8 cellular contexts compared by ENCODE assay signal in genomic region chr20:5080384-5080877, GRCh38. TPM values are rescaled to one million over a fixed set of nuclear protein-coding genes. Genes with fewer than 3 reads are reported as not detected.
DNase-seq lines count a peak whose midpoint lies in the region; TF ChIP-seq lines count a peak whose summit lies in the region.

No MANE protein-coding gene starts in this region.

- H3K36me3 ChIP-seq in Peyer's patch (no peaks in the 10 kb centered on the region), skeletal muscle tissue (ENCODE audit: control insufficient read depth in 3 of 3, insufficient read depth in 3 of 3, low read length in 3 of 3) (no peaks in the 10 kb centered on the region)

- intact Hi-C loops in activated naive CD4-positive, alpha-beta T cell treated with anti-CD3 and anti-CD28 coated beads for 36 hours (cut with micrococcal nuclease) = no loop called here

- TF ChIP-seq CTCF in Peyer's patch (IDR thresholded peaks at IDR 0.05) (no peak), fibroblast of pulmonary artery (IDR thresholded peaks at IDR 0.05; ENCODE audit: low read length, missing control alignments) (no peak), glutamatergic neuron (IDR thresholded peaks at IDR 0.05; ENCODE audit: partially characterized antibody, unreplicated experiment) (no peak)

- peak overlapping the region in 3 of 4 donors; percentile 25 to 77 (median 75) for H3K27ac ChIP-seq in Peyer's patch
- peak overlapping the region; percentile 14 for H3K27ac ChIP-seq in skeletal muscle tissue (ENCODE audit: low read depth, low read length)

- H3K4me3 ChIP-seq in Peyer's patch (no peak overlapping the region), fibroblast of pulmonary artery (replicated peaks; ENCODE audit: low read depth, low read length) (no peak overlapping the region), skeletal muscle tissue (ENCODE audit: low read length in 3 of 3) (no peak overlapping the region)

- peaks cover 38% of the 10 kb centered on the region for H3K4me1 Mint-ChIP-seq in activated naive CD4-positive, alpha-beta T cell treated with anti-CD3 and anti-CD28 coated beads for 36 hours (ENCODE audit: low read depth)
- H3K4me1 Mint-ChIP-seq in glutamatergic neuron (ENCODE audit: low read depth, unreplicated experiment) = no peaks in the 10 kb centered on the region

- peak overlapping the region; percentile 1 for H3K27ac Mint-ChIP-seq in activated naive CD4-positive, alpha-beta T cell treated with anti-CD3 and anti-CD28 coated beads for 36 hours
- no peak overlapping the region for H3K27ac Mint-ChIP-seq in glutamatergic neuron (ENCODE audit: unreplicated experiment)

- CTCF ChIA-PET in activated naive CD4-positive, alpha-beta T cell treated with anti-CD3 and anti-CD28 coated beads for 36 hours (lab: Charles Lee) = interaction anchor here (0.6 to 3.6 kb wide), 5 partner anchors 17 to 118 kb away, joined by 3 to 23 read pairs (median 4); no protein-coding TSS in a partner anchor

- no peak overlapping the region for H3K4me3 Mint-ChIP-seq in activated naive CD4-positive, alpha-beta T cell treated with anti-CD3 and anti-CD28 coated beads for 36 hours
- no peak overlapping the region for H3K4me3 Mint-ChIP-seq in glutamatergic neuron (ENCODE audit: unreplicated experiment)

- H3K4me1 ChIP-seq in Peyer's patch (peaks cover 0 to 14% (median 3%) of the 10 kb centered on the region in 4 donors), skeletal muscle tissue (ENCODE audit: control insufficient read depth in 3 of 3, insufficient read depth in 3 of 3, low read length in 3 of 3) (peaks cover 2 to 14% (median 3%) of the 10 kb centered on the region in 3 donors)

- no peaks in the 10 kb centered on the region for H3K27me3 Mint-ChIP-seq in activated naive CD4-positive, alpha-beta T cell treated with anti-CD3 and anti-CD28 coated beads for 36 hours (ENCODE audit: low read depth)
- peaks cover 2% of the 10 kb centered on the region for H3K27me3 Mint-ChIP-seq in glutamatergic neuron (ENCODE audit: unreplicated experiment)

- peak; percentile 55 for DNase-seq in activated naive CD4-positive, alpha-beta T cell treated with anti-CD3 and anti-CD28 coated beads for 36 hours
- no peak for DNase-seq in activated naive CD4-positive, alpha-beta T cell (lab: John Stamatoyannopoulos, UW)
- DNase-seq in Peyer's patch = peak in 2 of 3 donors; percentile 55 to 63
- DNase-seq in fibroblast of pulmonary artery (ENCODE audit: low read depth) = peak; percentile 72
- DNase-seq in NCI-H1417 treated with DMSO at 0.1 percent for 48 hours (lab: John Stamatoyannopoulos, UW) = no peak
- no peak for DNase-seq in activated gamma-delta T cell (lab: John Stamatoyannopoulos, UW)
- no peak for DNase-seq in glutamatergic neuron

- H3K9me3 Mint-ChIP-seq in activated naive CD4-positive, alpha-beta T cell treated with anti-CD3 and anti-CD28 coated beads for 36 hours = no peaks in the 10 kb centered on the region
- H3K9me3 Mint-ChIP-seq in glutamatergic neuron (ENCODE audit: unreplicated experiment) = no peaks in the 10 kb centered on the region

- H3K9me3 ChIP-seq in Peyer's patch (no peaks in the 10 kb centered on the region), skeletal muscle tissue (ENCODE audit: control insufficient read depth in 3 of 3, low read length in 3 of 3) (no peaks in the 10 kb centered on the region)

- H3K27me3 ChIP-seq in Peyer's patch (no peaks in the 10 kb centered on the region), skeletal muscle tissue (ENCODE audit: control insufficient read depth in 3 of 3, insufficient read depth in 3 of 3, low read length in 3 of 3) (no peaks in the 10 kb centered on the region)

- H3K9ac ChIP-seq in skeletal muscle tissue (ENCODE audit: low read depth in 1 of 3, low read length in 3 of 3) = no peak overlapping the region

- no peak for TF ChIP-seq POLR2A in Peyer's patch (IDR thresholded peaks at IDR 0.05)

- no peaks in the 10 kb centered on the region for H3K36me3 Mint-ChIP-seq in activated naive CD4-positive, alpha-beta T cell treated with anti-CD3 and anti-CD28 coated beads for 36 hours (ENCODE audit: low read depth)
- H3K36me3 Mint-ChIP-seq in glutamatergic neuron (ENCODE audit: unreplicated experiment) = no peaks in the 10 kb centered on the region

RNA-seq across cellular contexts. Expression of gene TMEM230, which starts 32.4 kb away (rescaled TPM):
- total RNA-seq in activated naive CD4-positive, alpha-beta T cell treated with anti-CD3 and anti-CD28 coated beads for 36 hours = 10 to 100 TPM; 86.3 to 90.5 TPM
- total RNA-seq in Peyer's patch (10 to 100 TPM; 46.5 to 90.8 (median 62.9) TPM), skeletal muscle tissue (68.9 TPM), glutamatergic neuron (ENCODE audit: unreplicated experiment) (78.2 TPM)

RNA-seq across cellular contexts. Expression of gene PCNA, which starts 39.3 kb away (rescaled TPM):
- total RNA-seq in activated naive CD4-positive, alpha-beta T cell treated with anti-CD3 and anti-CD28 coated beads for 36 hours = 100 to 1,000 TPM; 631 to 641 TPM
- 100 to 1,000 TPM in 1 of 4 donors, 10 to 100 TPM in 3; 23.3 to 103 (median 46.0) TPM for total RNA-seq in Peyer's patch
- total RNA-seq in skeletal muscle tissue = 35.5 TPM
- 43.3 TPM for total RNA-seq in glutamatergic neuron (ENCODE audit: unreplicated experiment)

RNA-seq across cellular contexts. Expression of gene CDS2, which starts 46.4 kb away (rescaled TPM):
- total RNA-seq in activated naive CD4-positive, alpha-beta T cell treated with anti-CD3 and anti-CD28 coated beads for 36 hours = 10 to 100 TPM; 23.2 to 24.1 TPM
- total RNA-seq in Peyer's patch (10 to 100 TPM; 18.2 to 24.6 (median 22.2) TPM), skeletal muscle tissue (27.1 TPM), glutamatergic neuron (ENCODE audit: unreplicated experiment) (153 TPM)

Comparison
In these comparisons a context has a peak if more than half of its experiments do, and no peak if none do; other contexts are left out.
1. DNase-seq: peak in activated naive CD4-positive, alpha-beta T cell treated with anti-CD3 and anti-CD28 coated beads for 36 hours (single experiment), Peyer's patch (2 of 3) and fibroblast of pulmonary artery (single experiment); none in activated naive CD4-positive, alpha-beta T cell (0 of 4), NCI-H1417 treated with DMSO at 0.1 percent for 48 hours (single experiment), activated gamma-delta T cell (single experiment) and glutamatergic neuron (single experiment).
2. RNA of gene PCNA, which starts 39.3 kb away (total RNA-seq): 631 to 641 TPM in activated naive CD4-positive, alpha-beta T cell treated with anti-CD3 and anti-CD28 coated beads for 36 hours; 23.3 to 103 TPM in Peyer's patch, 43.3 TPM in glutamatergic neuron (single experiment) and 35.5 TPM in skeletal muscle tissue (single experiment); every median in the first group is over 4 times any median in the second.